ENCODE assay signal across 9 cellular contexts in genomic region chr3:149515242-149515641, GRCh38. TPM values are rescaled to one million over a fixed set of nuclear protein-coding genes. Genes with fewer than 3 reads are reported as not detected.
"Had no signal": no experiment of that assay in that cellular context is flagged by ENCODE, and none has a peak within 500 bp of the region (broad histone marks: within the 10 kb centered on the region; RNA-seq: fewer than 3 reads in every experiment).

No MANE protein-coding gene starts in this region.

- H3K4me2 ChIP-seq: GM23338 had no signal

- ATAC-seq: GM23338 had no signal

- DNase-seq: H9, HCEC 1CT, KG1 had no signal

- H2AFZ ChIP-seq: GM23338 had no signal

- FAIRE-seq: H1, H54 had no signal

- H3K4me3 ChIP-seq: GM23338 had no signal

- H3K4me3 Mint-ChIP-seq: GM23338, H9, IgD-negative memory B cell had no signal

- H3K27ac Mint-ChIP-seq: GM23338, H9, IgD-negative memory B cell had no signal

- H3K27ac ChIP-seq: HL-60 had no signal

- H3K36me3 Mint-ChIP-seq: IgD-negative memory B cell had no signal

- H3K9me3 Mint-ChIP-seq: GM23338, H9, IgD-negative memory B cell had no signal

RNA-seq across cellular contexts. Expression of gene TM4SF4, which starts 40.7 kb away (rescaled TPM):
- total RNA-seq: GM23338, H1, H9, HT1080 had no signal
- polyA plus RNA-seq: GM23338, H1, IgD-negative memory B cell had no signal
